10 cellular contexts compared by ENCODE assay signal in genomic region chr1:204524986-204525385, GRCh38. TPM values are rescaled to one million over a fixed set of nuclear protein-coding genes. Genes with fewer than 3 reads are reported as not detected.
DNase-seq lines count a peak whose midpoint lies in the region; ATAC-seq lines count a peak whose summit lies in the region.
"Had no signal": no experiment of that assay in that cellular context is flagged by ENCODE, and none has a peak within 500 bp of the region (broad histone marks: within the 10 kb centered on the region; RNA-seq: fewer than 3 reads in every experiment).

No MANE protein-coding gene starts in this region.

- peaks cover 0 to 20% (median 10%) of the 10 kb centered on the region in 7 donors for H3K9me3 Mint-ChIP-seq in naive B cell

- peak overlapping the region; percentile 2 for H3K27ac Mint-ChIP-seq in T-helper 17 cell
- H3K27ac Mint-ChIP-seq in naive B cell, result peak overlapping the region in 4 of 6 donors; percentile 34 to 92 (median 64)

- peak; percentile 30 for ATAC-seq in GM18520 (IDR thresholded peaks at IDR 0.05; ENCODE audit: unreplicated experiment)
- ATAC-seq in GM21619 (IDR thresholded peaks at IDR 0.05; ENCODE audit: unreplicated experiment), result peak; percentile 47
- no peak for ATAC-seq in T-helper 17 cell
- ATAC-seq in naive B cell (ENCODE audit: low read depth in 2 of 2), result no peak
- no peak for ATAC-seq in HG03457 (IDR thresholded peaks at IDR 0.05; ENCODE audit: unreplicated experiment)
- ATAC-seq: gastroesophageal sphincter had no signal

- no peak for DNase-seq in T-helper 17 cell
- no peak for DNase-seq in naive B cell
- no peak for DNase-seq in Ammon's horn (ENCODE audit: low spot score)
- no peak for DNase-seq in UCSD-AML1 (lab: John Stamatoyannopoulos, UW; ENCODE audit: unreplicated experiment)
- DNase-seq: retina had no signal

- H3K4me1 Mint-ChIP-seq in T-helper 17 cell (peaks cover 29% of the 10 kb centered on the region), naive B cell (peaks cover 40 to 61% (median 44%) of the 10 kb centered on the region in 3 donors)

- H3K27me3 Mint-ChIP-seq in T-helper 17 cell (no peaks in the 10 kb centered on the region), naive B cell (no peaks in the 10 kb centered on the region)
- H3K27me3 Mint-ChIP-seq: IgD-negative memory B cell had no signal

- H3K36me3 Mint-ChIP-seq in T-helper 17 cell (ENCODE audit: low read depth) (no peaks in the 10 kb centered on the region), naive B cell (peaks cover 11 to 14% of the 10 kb centered on the region in 2 donors)

- no peaks in the 10 kb centered on the region for H3K9me3 ChIP-seq in T-helper 17 cell (ENCODE audit: control insufficient read depth, low read length, poor library complexity, severe bottlenecking)
- H3K9me3 ChIP-seq: gastroesophageal sphincter had no signal

- H3K4me3 Mint-ChIP-seq in T-helper 17 cell (no peak overlapping the region), naive B cell (peak overlapping the region in 6 of 8 donors; percentile 31 to 60 (median 44))

RNA-seq across cellular contexts. Expression of gene MDM4, which starts 8.8 kb away (rescaled TPM):
- 100 to 1,000 TPM; 205 to 225 TPM for total RNA-seq in T-helper 17 cell
- polyA plus RNA-seq in naive B cell (ENCODE audit: low read depth in 6 of 6), result 10 to 100 TPM; 12.6 to 50.8 (median 28.2) TPM

RNA-seq across cellular contexts. Expression of gene PIK3C2B, which starts 30.4 kb away (rescaled TPM):
- 10 to 100 TPM; 35.7 to 51.9 TPM for total RNA-seq in T-helper 17 cell
- polyA plus RNA-seq in naive B cell (ENCODE audit: low read depth in 6 of 6), result 10 to 100 TPM in 3 of 6 donors, 1 to 10 TPM in 2, not detected in 1; 8.5 to 16.9 (median 10.6) TPM

Comparison
In these comparisons a context has a peak if more than half of its experiments do, and no peak if none do; other contexts are left out.
1. ATAC-seq: peak in GM18520 (single experiment) and GM21619 (single experiment); none in T-helper 17 cell (single experiment), naive B cell (0 of 2) and HG03457 (single experiment).